In genomic region chr1:226700861-226701260, GRCh38 we compare ENCODE assay signal across 1 cellular context.
TF ChIP-seq lines count a peak whose summit lies in the region.

No MANE protein-coding gene starts in this region.

TF ChIP-seq in HepG2, 621 proteins besides CTCF, POLR2A, EP300 and RAD21:
- TF ChIP-seq ZNF430 (CRISPR knock-in tag; IDR thresholded peaks at IDR 0.05) (no peak), U2AF1 (optimal IDR thresholded peaks at IDR 0.05; ENCODE audit: low read depth, low read length) (no peak), PPARG (CRISPR knock-in tag; conservative IDR thresholded peaks at IDR 0.05) (no peak), RARG (CRISPR knock-in tag; IDR thresholded peaks at IDR 0.05; ENCODE audit: low read depth) (no peak)
